ENCODE assay signal across 1 cellular context in genomic region chr9:69145148-69145547, GRCh38.
A peak's percentile ranks its signal among the peaks of the same experiment; 100 is the strongest.
TF ChIP-seq lines count a peak whose summit lies in the region.

No MANE protein-coding gene starts in this region.

TF ChIP-seq in SK-N-SH, 30 proteins besides CTCF, POLR2A, EP300 and RAD21 (continued from another document):
- TF ChIP-seq REST (IDR thresholded peaks at IDR 0.05; ENCODE audit: low read depth, low read length) = no peak
- no peak for TF ChIP-seq USF2 (IDR thresholded peaks at IDR 0.05; ENCODE audit: borderline replicate concordance, low read depth, low read length)
- peak; percentile 33; the same call in 1 of the 2 replicates for TF ChIP-seq MXI1 (IDR thresholded peaks at IDR 0.05; ENCODE audit: low read depth, low read length)
- peak; percentile 83 for TF ChIP-seq POLR2AphosphoS5 (IDR thresholded peaks at IDR 0.05; ENCODE audit: low read depth, low read length)
- TF ChIP-seq FOXJ3 (CRISPR knock-in tag; IDR thresholded peaks at IDR 0.05) = no peak
- TF ChIP-seq ZBTB33 (IDR thresholded peaks at IDR 0.05; ENCODE audit: borderline replicate concordance, low read depth) = peak; percentile 75
- 0 out of 2 replicates have a peak, but pooled peaks have one; percentile 39 for TF ChIP-seq RXRA (IDR thresholded peaks at IDR 0.05; ENCODE audit: borderline replicate concordance, low read depth)
- TF ChIP-seq GABPA (IDR thresholded peaks at IDR 0.05; ENCODE audit: low read depth) = no peak
- TF ChIP-seq FOXM1 (IDR thresholded peaks at IDR 0.05; ENCODE audit: low read depth) = peak; percentile 63; the same call in 1 of the 2 replicates
- TF ChIP-seq NRF1 (IDR thresholded peaks at IDR 0.05; ENCODE audit: low read depth, low read length) = no peak
- TF ChIP-seq SIN3A (IDR thresholded peaks at IDR 0.05; ENCODE audit: borderline replicate concordance, low read depth, low read length) = 0 out of 2 replicates have a peak, but pooled peaks have one; percentile 39
- TF ChIP-seq RCOR1 (IDR thresholded peaks at IDR 0.05; ENCODE audit: low read length) = peak; percentile 81
- TF ChIP-seq NFIC (IDR thresholded peaks at IDR 0.05; ENCODE audit: borderline replicate concordance) = peak; percentile 72
- TF ChIP-seq ELF1 (IDR thresholded peaks at IDR 0.05) = no peak
- TF ChIP-seq USF1 (IDR thresholded peaks at IDR 0.05; ENCODE audit: borderline replicate concordance, low read depth) = no peak
- TF ChIP-seq IRF3 (IDR thresholded peaks at IDR 0.05; ENCODE audit: low read depth, low read length) = no peak
- no peak for TF ChIP-seq SMC3 (IDR thresholded peaks at IDR 0.05; ENCODE audit: low read depth, low read length)
- no peak for TF ChIP-seq RFX5 (IDR thresholded peaks at IDR 0.05; ENCODE audit: low read length)
- peak; percentile 91 for TF ChIP-seq TEAD4 (IDR thresholded peaks at IDR 0.05; ENCODE audit: borderline replicate concordance, insufficient read depth)
- TF ChIP-seq JUND (IDR thresholded peaks at IDR 0.05) = peak; percentile 65
- TF ChIP-seq TCF12 (IDR thresholded peaks at IDR 0.05) = peak; percentile 98
